In genomic region chr1:93447481-93448291, GRCh38 we compare ENCODE assay signal across 8 cellular contexts. TPM values are rescaled to one million over a fixed set of nuclear protein-coding genes. Genes with fewer than 3 reads are reported as not detected.
DNase-seq lines count a peak whose midpoint lies in the region; ATAC-seq and TF ChIP-seq lines count a peak whose summit lies in the region.

TSS of gene FNBP1L (plus strand) at chr1:93448118. CDS start at chr1:93448282, 164 bp downstream.

- H3K36me3 Mint-ChIP-seq in type B pancreatic cell, result peaks cover 6% of the 10 kb centered on the region

- no peaks in the 10 kb centered on the region for H3K27me3 Mint-ChIP-seq in type B pancreatic cell

- no peaks in the 10 kb centered on the region for H3K9me3 ChIP-seq in left ventricle myocardium inferior (replicated peaks)

- peak within 1 kb of the TSS; percentile 94 for H3K27ac Mint-ChIP-seq in type B pancreatic cell

- ATAC-seq in HG03280 (IDR thresholded peaks at IDR 0.05; ENCODE audit: unreplicated experiment), result no peak

- no peaks in the 10 kb centered on the region for H3K9me3 Mint-ChIP-seq in type B pancreatic cell

- peak within 1 kb of the TSS; percentile 88 for H3K4me3 ChIP-seq in left ventricle myocardium inferior

- H3K36me3 ChIP-seq in left ventricle myocardium inferior, result no peaks in the 10 kb centered on the region

- DNase-seq in DMS 273 treated with DMSO at 0.1 percent for 48 hours (lab: John Stamatoyannopoulos, UW), result peak; percentile 35
- DNase-seq in LoVo (ENCODE audit: low spot score), result peak; percentile 77
- DNase-seq in T follicular helper cell (ENCODE audit: low read depth), result peak; percentile 29
- DNase-seq in amniotic epithelial cell (ENCODE audit: low read depth), result peak; percentile 52
- peak; percentile 84 for DNase-seq in left ventricle myocardium inferior
- peak; percentile 48 to 94 (median 60) for DNase-seq in posterior cingulate gyrus
- DNase-seq in type B pancreatic cell (ENCODE audit: extremely low spot score, unreplicated experiment), result peak; percentile 89

- peaks cover 17% of the 10 kb centered on the region for H3K4me1 Mint-ChIP-seq in type B pancreatic cell (ENCODE audit: unreplicated experiment)

- H3K27me3 ChIP-seq in left ventricle myocardium inferior (ENCODE audit: low read depth), result no peaks in the 10 kb centered on the region

- H3K4me1 ChIP-seq in left ventricle myocardium inferior, result peaks cover 37% of the 10 kb centered on the region

- H3K4me3 Mint-ChIP-seq in type B pancreatic cell, result peak within 1 kb of the TSS; percentile 98

- intact Hi-C loops in left ventricle myocardium inferior (cut with micrococcal nuclease) (loop anchor here (10.0 kb wide), 1 partner anchor 107 kb away; no protein-coding TSS in a partner anchor), posterior cingulate gyrus (cut with DNase I) (loop anchor here (5.0 kb wide), 1 partner anchor 230 kb away; no protein-coding TSS in a partner anchor)

- peak within 1 kb of the TSS; percentile 89 for H3K27ac ChIP-seq in left ventricle myocardium inferior (replicated peaks)

- TF ChIP-seq CTCF in left ventricle myocardium inferior (IDR thresholded peaks at IDR 0.05; ENCODE audit: borderline replicate concordance) (no peak), type B pancreatic cell (conservative IDR thresholded peaks at IDR 0.05) (no peak)

RNA-seq across cellular contexts. Expression of gene FNBP1L, which starts in this region (rescaled TPM):
- total RNA-seq in left ventricle myocardium inferior (28.0 TPM), type B pancreatic cell (ENCODE audit: low replicate concordance) (74.7 and 119 TPM in 2 replicates)

Comparison
In these comparisons a context has a peak if more than half of its experiments do, and no peak if none do; other contexts are left out.
1. DNase-seq: peak in every context shown above with its lines; median percentile 89 in type B pancreatic cell; 84 in left ventricle myocardium inferior; 77 in LoVo; 60 in posterior cingulate gyrus; 52 in amniotic epithelial cell; 35 in DMS 273 treated with DMSO at 0.1 percent for 48 hours; 29 in T follicular helper cell.